1 cellular context compared by ENCODE assay signal in genomic region chr6:52544325-52545022, GRCh38.
A peak's percentile ranks its signal among the peaks of the same experiment; 100 is the strongest.
TF ChIP-seq lines count a peak whose summit lies in the region.

No MANE protein-coding gene starts in this region.

TF ChIP-seq in HepG2, 621 proteins besides CTCF, POLR2A, EP300 and RAD21 (continued from another document and continues in another):
- TF ChIP-seq, protein P1, sequence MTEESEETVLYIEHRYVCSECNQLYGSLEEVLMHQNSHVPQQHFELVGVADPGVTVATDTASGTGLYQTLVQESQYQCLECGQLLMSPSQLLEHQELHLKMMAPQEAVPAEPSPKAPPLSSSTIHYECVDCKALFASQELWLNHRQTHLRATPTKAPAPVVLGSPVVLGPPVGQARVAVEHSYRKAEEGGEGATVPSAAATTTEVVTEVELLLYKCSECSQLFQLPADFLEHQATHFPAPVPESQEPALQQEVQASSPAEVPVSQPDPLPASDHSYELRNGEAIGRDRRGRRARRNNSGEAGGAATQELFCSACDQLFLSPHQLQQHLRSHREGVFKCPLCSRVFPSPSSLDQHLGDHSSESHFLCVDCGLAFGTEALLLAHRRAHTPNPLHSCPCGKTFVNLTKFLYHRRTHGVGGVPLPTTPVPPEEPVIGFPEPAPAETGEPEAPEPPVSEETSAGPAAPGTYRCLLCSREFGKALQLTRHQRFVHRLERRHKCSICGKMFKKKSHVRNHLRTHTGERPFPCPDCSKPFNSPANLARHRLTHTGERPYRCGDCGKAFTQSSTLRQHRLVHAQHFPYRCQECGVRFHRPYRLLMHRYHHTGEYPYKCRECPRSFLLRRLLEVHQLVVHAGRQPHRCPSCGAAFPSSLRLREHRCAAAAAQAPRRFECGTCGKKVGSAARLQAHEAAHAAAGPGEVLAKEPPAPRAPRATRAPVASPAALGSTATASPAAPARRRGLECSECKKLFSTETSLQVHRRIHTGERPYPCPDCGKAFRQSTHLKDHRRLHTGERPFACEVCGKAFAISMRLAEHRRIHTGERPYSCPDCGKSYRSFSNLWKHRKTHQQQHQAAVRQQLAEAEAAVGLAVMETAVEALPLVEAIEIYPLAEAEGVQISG (CRISPR knock-in tag; IDR thresholded peaks at IDR 0.05): 0 out of 2 replicates have a peak, but pooled peaks have one; percentile 6
- peak; percentile 70; the same call in 1 of the 2 replicates for TF ChIP-seq IRX3 (CRISPR knock-in tag; IDR thresholded peaks at IDR 0.05; ENCODE audit: borderline replicate concordance, low read depth)
- no peak for TF ChIP-seq CBX2 (IDR thresholded peaks at IDR 0.05; ENCODE audit: low read depth, low read length)
- no peak for TF ChIP-seq CBX2 (CRISPR knock-in tag; IDR thresholded peaks at IDR 0.05; ENCODE audit: low read depth)
- no peak for TF ChIP-seq HNF1A (IDR thresholded peaks at IDR 0.05; ENCODE audit: low read depth)
- no peak; the same call in 1 of the 2 replicates for TF ChIP-seq HNF1A (CRISPR knock-in tag; IDR thresholded peaks at IDR 0.05; ENCODE audit: borderline replicate concordance)
- TF ChIP-seq ZNF317 (CRISPR knock-in tag; IDR thresholded peaks at IDR 0.05): no peak
- peak; percentile 35; the same call in 1 of the 2 replicates for TF ChIP-seq ZKSCAN8 (CRISPR knock-in tag; IDR thresholded peaks at IDR 0.05; ENCODE audit: borderline replicate concordance)
- TF ChIP-seq KDM5B (CRISPR knock-in tag; IDR thresholded peaks at IDR 0.05; ENCODE audit: borderline replicate concordance): peak; percentile 52; the same call in 1 of the 2 replicates
- peak; percentile 31; the same call in 1 of the 2 replicates for TF ChIP-seq ZHX2 (IDR thresholded peaks at IDR 0.05; ENCODE audit: low read depth)
- no peak; the same call in 1 of the 2 replicates for TF ChIP-seq ZHX2 (CRISPR knock-in tag; IDR thresholded peaks at IDR 0.05; ENCODE audit: borderline replicate concordance)
- TF ChIP-seq ZFP1 (CRISPR knock-in tag; IDR thresholded peaks at IDR 0.05): no peak; the same call in 1 of the 2 replicates
- TF ChIP-seq ZNF747 (CRISPR knock-in tag; IDR thresholded peaks at IDR 0.05; ENCODE audit: borderline replicate concordance): peak; percentile 32
- TF ChIP-seq TAF1 (CRISPR knock-in tag; IDR thresholded peaks at IDR 0.05): 0 out of 2 replicates have a peak, but pooled peaks have one; percentile 12
- TF ChIP-seq MXD1 (CRISPR knock-in tag; IDR thresholded peaks at IDR 0.05): no peak
- no peak for TF ChIP-seq ZNF382 (CRISPR knock-in tag; IDR thresholded peaks at IDR 0.05; ENCODE audit: borderline replicate concordance)
- TF ChIP-seq ZNF20 (CRISPR knock-in tag; IDR thresholded peaks at IDR 0.05): no peak
- TF ChIP-seq, protein P2, sequence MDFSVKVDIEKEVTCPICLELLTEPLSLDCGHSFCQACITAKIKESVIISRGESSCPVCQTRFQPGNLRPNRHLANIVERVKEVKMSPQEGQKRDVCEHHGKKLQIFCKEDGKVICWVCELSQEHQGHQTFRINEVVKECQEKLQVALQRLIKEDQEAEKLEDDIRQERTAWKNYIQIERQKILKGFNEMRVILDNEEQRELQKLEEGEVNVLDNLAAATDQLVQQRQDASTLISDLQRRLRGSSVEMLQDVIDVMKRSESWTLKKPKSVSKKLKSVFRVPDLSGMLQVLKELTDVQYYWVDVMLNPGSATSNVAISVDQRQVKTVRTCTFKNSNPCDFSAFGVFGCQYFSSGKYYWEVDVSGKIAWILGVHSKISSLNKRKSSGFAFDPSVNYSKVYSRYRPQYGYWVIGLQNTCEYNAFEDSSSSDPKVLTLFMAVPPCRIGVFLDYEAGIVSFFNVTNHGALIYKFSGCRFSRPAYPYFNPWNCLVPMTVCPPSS (IDR thresholded peaks at IDR 0.05): no peak
- TF ChIP-seq ZNF768 (CRISPR knock-in tag; IDR thresholded peaks at IDR 0.05): no peak
- TF ChIP-seq MTERF4 (CRISPR knock-in tag; IDR thresholded peaks at IDR 0.05): no peak
- TF ChIP-seq, protein P3, sequence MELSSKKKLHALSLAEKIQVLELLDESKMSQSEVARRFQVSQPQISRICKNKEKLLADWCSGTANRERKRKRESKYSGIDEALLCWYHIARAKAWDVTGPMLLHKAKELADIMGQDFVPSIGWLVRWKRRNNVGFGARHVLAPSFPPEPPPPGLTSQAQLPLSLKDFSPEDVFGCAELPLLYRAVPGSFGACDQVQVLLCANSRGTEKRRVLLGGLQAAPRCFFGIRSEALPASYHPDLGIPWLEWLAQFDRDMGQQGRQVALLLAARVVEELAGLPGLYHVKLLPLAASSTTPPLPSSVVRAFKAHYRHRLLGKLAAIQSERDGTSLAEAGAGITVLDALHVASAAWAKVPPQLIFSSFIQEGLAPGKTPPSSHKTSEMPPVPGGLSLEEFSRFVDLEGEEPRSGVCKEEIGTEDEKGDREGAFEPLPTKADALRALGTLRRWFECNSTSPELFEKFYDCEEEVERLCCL (CRISPR knock-in tag; IDR thresholded peaks at IDR 0.05; ENCODE audit: borderline replicate concordance): no peak
- TF ChIP-seq TBX3 (IDR thresholded peaks at IDR 0.05; ENCODE audit: borderline replicate concordance): peak; percentile 62
- TF ChIP-seq HBP1 (CRISPR knock-in tag; IDR thresholded peaks at IDR 0.05; ENCODE audit: low read depth): no peak; the same call in 1 of the 2 replicates
- 0 out of 2 replicates have a peak, but pooled peaks have one; percentile 2 for TF ChIP-seq ZMAT3 (CRISPR knock-in tag; conservative IDR thresholded peaks at IDR 0.05)
- TF ChIP-seq ZMYM4 (CRISPR knock-in tag; IDR thresholded peaks at IDR 0.05): 0 out of 2 replicates have a peak, but pooled peaks have one; percentile 18
- TF ChIP-seq, protein P4, sequence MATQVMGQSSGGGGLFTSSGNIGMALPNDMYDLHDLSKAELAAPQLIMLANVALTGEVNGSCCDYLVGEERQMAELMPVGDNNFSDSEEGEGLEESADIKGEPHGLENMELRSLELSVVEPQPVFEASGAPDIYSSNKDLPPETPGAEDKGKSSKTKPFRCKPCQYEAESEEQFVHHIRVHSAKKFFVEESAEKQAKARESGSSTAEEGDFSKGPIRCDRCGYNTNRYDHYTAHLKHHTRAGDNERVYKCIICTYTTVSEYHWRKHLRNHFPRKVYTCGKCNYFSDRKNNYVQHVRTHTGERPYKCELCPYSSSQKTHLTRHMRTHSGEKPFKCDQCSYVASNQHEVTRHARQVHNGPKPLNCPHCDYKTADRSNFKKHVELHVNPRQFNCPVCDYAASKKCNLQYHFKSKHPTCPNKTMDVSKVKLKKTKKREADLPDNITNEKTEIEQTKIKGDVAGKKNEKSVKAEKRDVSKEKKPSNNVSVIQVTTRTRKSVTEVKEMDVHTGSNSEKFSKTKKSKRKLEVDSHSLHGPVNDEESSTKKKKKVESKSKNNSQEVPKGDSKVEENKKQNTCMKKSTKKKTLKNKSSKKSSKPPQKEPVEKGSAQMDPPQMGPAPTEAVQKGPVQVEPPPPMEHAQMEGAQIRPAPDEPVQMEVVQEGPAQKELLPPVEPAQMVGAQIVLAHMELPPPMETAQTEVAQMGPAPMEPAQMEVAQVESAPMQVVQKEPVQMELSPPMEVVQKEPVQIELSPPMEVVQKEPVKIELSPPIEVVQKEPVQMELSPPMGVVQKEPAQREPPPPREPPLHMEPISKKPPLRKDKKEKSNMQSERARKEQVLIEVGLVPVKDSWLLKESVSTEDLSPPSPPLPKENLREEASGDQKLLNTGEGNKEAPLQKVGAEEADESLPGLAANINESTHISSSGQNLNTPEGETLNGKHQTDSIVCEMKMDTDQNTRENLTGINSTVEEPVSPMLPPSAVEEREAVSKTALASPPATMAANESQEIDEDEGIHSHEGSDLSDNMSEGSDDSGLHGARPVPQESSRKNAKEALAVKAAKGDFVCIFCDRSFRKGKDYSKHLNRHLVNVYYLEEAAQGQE (IDR thresholded peaks at IDR 0.05; ENCODE audit: borderline replicate concordance in 1 of 2, low read depth in 1 of 2, low read length in 2 of 2): peak in 1 of 2 experiments; percentile 54; a peak in 2 of 4 replicates
- 0 out of 2 replicates have a peak, but pooled peaks have one; percentile 29 for TF ChIP-seq SIN3A (IDR thresholded peaks at IDR 0.05; ENCODE audit: borderline replicate concordance, low read depth, low read length)
- no peak for TF ChIP-seq SRF (IDR thresholded peaks at IDR 0.05; ENCODE audit: low read depth, low read length)
- TF ChIP-seq FOXO1 (CRISPR knock-in tag; IDR thresholded peaks at IDR 0.05): peak; percentile 66
- no peak for TF ChIP-seq NFYB (CRISPR knock-in tag; IDR thresholded peaks at IDR 0.05)
- no peak for TF ChIP-seq ZNF746 (CRISPR knock-in tag; IDR thresholded peaks at IDR 0.05)
- TF ChIP-seq ZSCAN31 (CRISPR knock-in tag; IDR thresholded peaks at IDR 0.05; ENCODE audit: low read depth): peak; percentile 60
